19 cellular contexts compared by ENCODE assay signal in the genomic region with DNA sequence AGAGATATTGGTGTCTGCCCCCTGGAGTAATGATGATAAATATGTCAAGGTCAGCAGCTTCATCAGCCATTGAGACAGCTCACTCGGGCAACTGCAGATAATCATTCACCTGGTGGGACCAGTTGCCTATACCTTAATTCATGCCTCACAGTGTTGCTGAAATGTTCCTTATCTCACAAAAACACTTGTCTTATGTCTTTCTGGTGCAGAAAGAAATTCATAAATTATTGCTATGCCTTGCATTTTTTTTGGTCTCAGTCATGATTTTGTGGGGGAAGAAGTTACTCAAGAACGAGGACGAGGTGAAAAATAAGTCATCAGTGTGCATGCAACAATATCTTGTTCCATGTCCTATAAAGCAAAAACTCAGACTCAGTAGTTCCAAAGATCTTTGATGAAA.
"Had no signal": no experiment of that assay in that cellular context is flagged by ENCODE, and none has a peak within 500 bp of the region (broad histone marks: within the 10 kb centered on the region; RNA-seq: fewer than 3 reads in every experiment).

No MANE protein-coding gene starts in this region.

- H3K4me1 ChIP-seq: sigmoid colon, thyroid gland, upper lobe of right lung had no signal

- H3K27ac ChIP-seq: coronary artery, heart right ventricle, sigmoid colon, skin epidermis, thyroid gland, upper lobe of right lung had no signal

- H3K27ac Mint-ChIP-seq: natural killer cell had no signal

- H3K36me3 ChIP-seq: gastrocnemius medialis, heart right ventricle, sigmoid colon, thyroid gland, upper lobe of right lung had no signal

- H3K9me3 ChIP-seq: gastrocnemius medialis, heart right ventricle, mucosa of descending colon, sigmoid colon, thyroid gland, upper lobe of right lung had no signal

- H3K4me1 Mint-ChIP-seq: natural killer cell had no signal

- H3K36me3 Mint-ChIP-seq: natural killer cell had no signal

- H3K9me3 Mint-ChIP-seq: natural killer cell had no signal

- DNase-seq: caudate nucleus; effector memory CD4-positive, alpha-beta T cell; gastrocnemius medialis; heart right ventricle; hypothalamus; kidney glomerular epithelial cell; mucosa of descending colon; natural killer cell; posterior cingulate gyrus; sigmoid colon; stimulated activated CD4-positive, alpha-beta T cell treated with anti-CD3 and anti-CD28 coated beads, Interleukin-12 subunit alpha, Interleukin-12 subunit beta, amount 100 ng/mL, for 4 hours; stimulated activated naive CD4-positive, alpha-beta T cell treated with Interleukin-2 at 50 U/mL for 16 hours; thyroid gland; upper lobe of right lung had no signal

- H3K27me3 ChIP-seq: gastrocnemius medialis, sigmoid colon, thyroid gland, upper lobe of right lung had no signal

- FAIRE-seq: endometrium, islet of Langerhans had no signal

- H3K4me3 Mint-ChIP-seq: natural killer cell had no signal

- ATAC-seq: esophagus mucosa, gastrocnemius medialis, heart right ventricle, mucosa of descending colon, natural killer cell, upper lobe of right lung had no signal

- H3K4me3 ChIP-seq: coronary artery, gastrocnemius medialis, heart right ventricle, mucosa of descending colon, sigmoid colon, skin epidermis, thyroid gland, upper lobe of right lung had no signal
